Comparison of ENCODE assay signal across 8 cellular contexts in the genomic region with DNA sequence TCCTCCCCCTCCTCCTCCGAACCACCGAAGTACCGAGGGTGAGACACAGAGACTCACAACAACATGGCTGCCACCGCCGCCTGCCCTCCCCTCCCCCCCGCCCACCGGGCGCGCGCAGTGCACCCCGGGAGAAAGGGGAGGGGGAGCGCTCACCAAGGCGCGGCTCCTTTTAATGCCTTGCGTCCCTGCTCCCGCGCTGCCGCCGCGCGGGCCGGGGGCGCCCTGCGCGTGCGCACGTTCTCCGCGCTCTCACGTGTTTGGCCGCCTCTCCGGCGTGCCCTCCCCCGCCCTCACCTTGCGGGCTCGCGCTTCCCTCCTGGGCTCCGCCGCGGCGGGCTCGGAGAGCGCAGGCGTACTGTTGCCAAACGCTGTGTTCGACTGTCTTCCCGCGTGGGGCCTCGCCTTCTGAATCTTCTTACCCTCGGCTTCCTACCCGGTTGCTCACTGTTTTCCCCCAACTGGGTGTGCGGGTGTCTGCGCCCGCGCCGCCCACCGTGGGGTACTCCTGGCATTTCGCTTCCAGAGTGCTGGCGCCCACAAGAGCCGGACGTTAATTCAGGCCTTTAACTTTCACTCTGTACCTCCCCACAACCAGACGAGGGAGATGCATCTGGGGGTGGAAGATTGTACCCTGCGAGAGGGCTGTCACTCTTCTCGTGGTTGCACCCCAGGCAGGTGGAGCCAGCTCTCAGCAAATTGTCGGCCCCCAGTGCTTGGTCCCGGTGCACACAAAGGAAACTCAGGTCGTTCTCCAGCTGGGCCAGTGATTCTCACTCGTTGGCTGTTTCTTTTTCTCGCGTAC. TPM values are rescaled to one million over a fixed set of nuclear protein-coding genes. Genes with fewer than 3 reads are reported as not detected.
DNase-seq lines count a peak whose midpoint lies in the region; ATAC-seq and TF ChIP-seq lines count a peak whose summit lies in the region.

TSS of gene PUM2 (minus strand) at position 92 of the 802 bp plus-strand sequence. CDS start 23,484 bp downstream, outside the sequence.

- no peak for TF ChIP-seq CTCF in AG09319 (IDR thresholded peaks at IDR 0.05; ENCODE audit: low read depth, low read length)

- peaks cover 3 to 11% (median 4%) of the 10 kb centered on the region in 3 donors for H3K27me3 Mint-ChIP-seq in immature natural killer cell (ENCODE audit: low read depth in 3 of 3)

- peaks cover 39 to 44% of the 10 kb centered on the region in 2 donors for H3K4me1 Mint-ChIP-seq in immature natural killer cell

- peak within 1 kb of the TSS in 3 of 5 donors; percentile 94 to 95 (median 95) for H3K4me3 Mint-ChIP-seq in immature natural killer cell

- DNase-seq in AG09319 (ENCODE audit: extremely low read depth, low read depth) (peak; percentile 88), NCI-H345 treated with DMSO at 0.1 percent for 48 hours (lab: John Stamatoyannopoulos, UW; ENCODE audit: unreplicated experiment) (peak; percentile 98), caudate nucleus (lab: John Stamatoyannopoulos, UW) (peak in 60 of 61 donors; percentile 24 to 98 (median 90)), immature natural killer cell (peak; percentile 96 to 97 (median 97)), smooth muscle cell of the brain vasculature (ENCODE audit: low read depth, low spot score) (peak; percentile 92)
- peak; percentile 86 to 97 (median 91) for DNase-seq in activated CD4-positive, CD25-positive, alpha-beta regulatory T cell (lab: John Stamatoyannopoulos, UW)

- no peaks in the 10 kb centered on the region for H3K9me3 Mint-ChIP-seq in immature natural killer cell

- peak within 1 kb of the TSS; percentile 78 to 95 (median 92) for H3K27ac Mint-ChIP-seq in immature natural killer cell

- H3K36me3 Mint-ChIP-seq in immature natural killer cell, result no peaks in the 10 kb centered on the region

- H3K27ac ChIP-seq in caudate nucleus (ENCODE audit: low read depth, low read length), result peak within 1 kb of the TSS; percentile 91

- ATAC-seq in GM19035 (IDR thresholded peaks at IDR 0.05; ENCODE audit: unreplicated experiment), result peak; percentile 77
- ATAC-seq in HG03342 (IDR thresholded peaks at IDR 0.05; ENCODE audit: unreplicated experiment), result peak; percentile 80

RNA-seq across cellular contexts. Expression of gene PUM2, which starts in this region (rescaled TPM):
- 10 to 100 TPM; 11.2 to 23.9 (median 21.1) TPM for polyA plus RNA-seq in immature natural killer cell

Comparison
In these comparisons a context has a peak if more than half of its experiments do, and no peak if none do; other contexts are left out.
1. Peak in every context shown above with its lines: DNase-seq, ATAC-seq and H3K27ac ChIP-seq.